ENCODE assay signal across 8 cellular contexts in genomic region chr7:7641129-7641663, GRCh38. TPM values are rescaled to one million over a fixed set of nuclear protein-coding genes. Genes with fewer than 3 reads are reported as not detected.
DNase-seq lines count a peak whose midpoint lies in the region; ATAC-seq and TF ChIP-seq lines count a peak whose summit lies in the region.

No MANE protein-coding gene starts in this region.

- H3K27ac ChIP-seq in CD4-positive, alpha-beta memory T cell (ENCODE audit: low read depth, low read length) = peak overlapping the region; percentile 91
- H3K27ac ChIP-seq in gastrocnemius medialis = peak overlapping the region; percentile 86 to 91 (median 90)

- CTCF ChIA-PET in CD4-positive, alpha-beta memory T cell (lab: Charles Lee; ENCODE audit: partially characterized antibody) = interaction anchor here (1.1 to 2.8 kb wide), 4 partner anchors 10 to 549 kb away, joined by 3 to 14 read pairs (median 3); no protein-coding TSS in a partner anchor

- intact Hi-C loops in CD4-positive, alpha-beta memory T cell (cut with micrococcal nuclease) = loop anchor here (2.0 to 5.0 kb wide), 3 partner anchors 36 to 491 kb away; no protein-coding TSS in a partner anchor
- intact Hi-C loops in left ventricle myocardium superior (cut with micrococcal nuclease) (no loop called here), gastrocnemius medialis (cut with DNase I; ENCODE audit: low total_unique reads) (loop anchor here (2.0 to 5.0 kb wide), 4 partner anchors 46 to 459 kb away; partner anchors contain the start of genes C1GALT1, GLCCI1 and MIOS)

- no peaks in the 10 kb centered on the region for H3K27me3 ChIP-seq in CD4-positive, alpha-beta memory T cell (ENCODE audit: insufficient read depth, low read length)
- H3K27me3 ChIP-seq in gastrocnemius medialis = no peaks in the 10 kb centered on the region

- TF ChIP-seq POLR2A in gastrocnemius medialis (IDR thresholded peaks at IDR 0.05) = no peak

- peak overlapping the region; percentile 95 to 99 (median 99) for H3K27ac Mint-ChIP-seq in CD4-positive, alpha-beta memory T cell

- POLR2A ChIA-PET in CD4-positive, alpha-beta memory T cell (lab: Charles Lee; ENCODE audit: partially characterized antibody) = interaction anchor here (0.6 to 2.6 kb wide), 34 partner anchors 8 to 574 kb away, joined by 3 to 54 read pairs (median 5); partner anchors contain the start of genes C1GALT1, GLCCI1 and MIOS

- ATAC-seq in GM19025 (IDR thresholded peaks at IDR 0.05; ENCODE audit: low read depth, unreplicated experiment) (peak; percentile 1), HG03439 (IDR thresholded peaks at IDR 0.05; ENCODE audit: unreplicated experiment) (peak; percentile 16), left ventricle myocardium superior (peak; percentile 8), gastrocnemius medialis (peak in 1 of 2 donors; percentile 3)

- no peak for TF ChIP-seq CTCF in gastrocnemius medialis (IDR thresholded peaks at IDR 0.05 in 4 of 5, conservative IDR thresholded peaks at IDR 0.05 in 1 of 5)

- peaks cover 0 to 2% (median 0%) of the 10 kb centered on the region in 8 donors for H3K9me3 Mint-ChIP-seq in CD4-positive, alpha-beta memory T cell

- H3K4me3 ChIP-seq in CD4-positive, alpha-beta memory T cell (ENCODE audit: low read length in 2 of 2) = peak overlapping the region; percentile 68 to 79
- peak overlapping the region; percentile 81 to 97 (median 90) for H3K4me3 ChIP-seq in gastrocnemius medialis

- peaks cover 35 to 42% of the 10 kb centered on the region in 2 donors for H3K36me3 Mint-ChIP-seq in CD4-positive, alpha-beta memory T cell

- peak overlapping the region; percentile 91 to 98 (median 96) for H3K4me3 Mint-ChIP-seq in CD4-positive, alpha-beta memory T cell

- DNase-seq in CD4-positive, alpha-beta memory T cell = no peak
- DNase-seq in activated CD8-positive, alpha-beta memory T cell treated with anti-CD3 and anti-CD28 coated beads, Interleukin-2, amount 50 U/mL, for 48 hours = peak; percentile 70
- no peak for DNase-seq in left ventricle myocardium superior
- no peak for DNase-seq in gastrocnemius medialis
- no peak for DNase-seq in inferior parietal cortex (ENCODE audit: extremely low spot score)
- no peak for DNase-seq in stimulated activated naive CD4-positive, alpha-beta T cell treated with Interleukin-2 at 50 U/mL for 16 hours (lab: John Stamatoyannopoulos, UW)

- H3K4me1 Mint-ChIP-seq in CD4-positive, alpha-beta memory T cell = peaks cover 28 to 69% (median 46%) of the 10 kb centered on the region in 4 donors

- H3K4me1 ChIP-seq in CD4-positive, alpha-beta memory T cell (ENCODE audit: insufficient read depth, low read length) = peaks cover 28% of the 10 kb centered on the region
- peaks cover 12 to 16% of the 10 kb centered on the region in 2 donors for H3K4me1 ChIP-seq in gastrocnemius medialis

- H3K9me3 ChIP-seq in CD4-positive, alpha-beta memory T cell (ENCODE audit: control insufficient read depth in 1 of 2, low read length in 2 of 2) = no peaks in the 10 kb centered on the region
- no peaks in the 10 kb centered on the region for H3K9me3 ChIP-seq in gastrocnemius medialis

- in situ Hi-C loops in gastrocnemius medialis (cut with MboI; ENCODE audit: low sequenced_read_pairs in 4 of 4) = loop anchor here in 2 of 4 donors (10.0 to 25.0 kb wide), 2 partner anchors 56 to 321 kb away; partner anchors contain the start of gene GLCCI1 (in 1 of the 2)

- no peaks in the 10 kb centered on the region for H3K27me3 Mint-ChIP-seq in CD4-positive, alpha-beta memory T cell

- H3K36me3 ChIP-seq in CD4-positive, alpha-beta memory T cell (ENCODE audit: insufficient read depth, low read length) = peaks cover 4% of the 10 kb centered on the region
- peaks cover 0 to 6% of the 10 kb centered on the region in 2 donors for H3K36me3 ChIP-seq in gastrocnemius medialis

RNA-seq across cellular contexts. Expression of gene UMAD1, which starts 0.6 kb away (rescaled TPM):
- 10 to 100 TPM; 23.5 to 25.1 TPM for total RNA-seq in CD4-positive, alpha-beta memory T cell
- 10 to 100 TPM; 30.0 to 36.7 TPM for polyA plus RNA-seq in CD4-positive, alpha-beta memory T cell
- total RNA-seq in left ventricle myocardium superior (14.4 TPM), gastrocnemius medialis (10 to 100 TPM; 10.2 to 16.0 (median 11.1) TPM)
